22 cellular contexts compared by ENCODE assay signal in the genomic region with DNA sequence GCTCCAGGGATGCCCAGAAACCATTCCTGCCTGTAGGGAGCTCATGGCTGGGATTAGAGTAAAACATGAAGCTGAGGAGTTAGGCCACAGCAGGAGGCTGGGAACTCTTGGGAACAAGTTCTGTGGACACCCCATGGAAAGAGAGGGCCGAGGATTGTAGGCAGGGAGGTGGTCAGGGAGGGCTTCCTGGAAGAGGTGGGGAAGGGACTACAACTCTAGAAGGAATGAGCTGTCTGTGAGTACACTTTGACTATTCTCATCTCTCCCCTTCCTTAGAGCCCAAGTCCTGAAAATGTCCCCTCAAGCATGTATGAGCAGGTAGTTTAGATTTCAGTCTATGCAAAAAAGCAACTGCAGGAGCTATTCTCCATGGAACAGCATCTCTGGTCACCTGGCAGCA.
DNase-seq lines count a peak whose midpoint lies in the region; ATAC-seq and TF ChIP-seq lines count a peak whose summit lies in the region.
"Had no signal": no experiment of that assay in that cellular context is flagged by ENCODE, and none has a peak within 500 bp of the region (broad histone marks: within the 10 kb centered on the region; RNA-seq: fewer than 3 reads in every experiment).

No MANE protein-coding gene starts in this region.

- intact Hi-C loops in dorsolateral prefrontal cortex (cut with DNase I) (loop anchor here in 1 of 2 donors (2.0 to 10.0 kb wide), 3 partner anchors 67 to 489 kb away; no protein-coding TSS in a partner anchor), tibial artery (cut with DNase I; ENCODE audit: low total_unique reads) (no loop called here)

- TF ChIP-seq CTCF in NB4 (IDR thresholded peaks at IDR 0.05; ENCODE audit: low read depth, low read length) (no peak), dorsolateral prefrontal cortex (IDR thresholded peaks at IDR 0.05 in 54 of 56, conservative IDR thresholded peaks at IDR 0.05 in 2 of 56; ENCODE audit: low read depth in 1 of 56, partially characterized antibody in 56 of 56) (no peak), neutrophil (IDR thresholded peaks at IDR 0.05) (no peak), tibial artery (IDR thresholded peaks at IDR 0.05) (no peak)

- H3K36me3 Mint-ChIP-seq in activated naive CD4-positive, alpha-beta T cell treated with anti-CD3 and anti-CD28 coated beads, Interleukin-2, amount 50 U/mL, for 72 hours: no peaks in the 10 kb centered on the region
- H3K36me3 Mint-ChIP-seq: IgD-negative memory B cell; stimulated activated memory B cell treated with anti-CD40 and anti-IgM and Interleukin-4, amounts not matched to agents 10 μg/mL and 1 μg/mL and 100 μg/mL, for 72 hours had no signal

- no peak for ATAC-seq in GM21447 (IDR thresholded peaks at IDR 0.05; ENCODE audit: unreplicated experiment)
- ATAC-seq in HG03457 (IDR thresholded peaks at IDR 0.05; ENCODE audit: unreplicated experiment): no peak
- ATAC-seq in activated naive CD4-positive, alpha-beta T cell treated with anti-CD3 and anti-CD28 coated beads, Interleukin-2, amount 50 U/mL, for 72 hours: no peak
- ATAC-seq: body of pancreas; stimulated activated memory B cell treated with anti-CD40 and anti-IgM and Interleukin-4, amounts not matched to agents 10 μg/mL and 1 μg/mL and 100 μg/mL, for 72 hours had no signal

- no peak overlapping the region for H3K27ac Mint-ChIP-seq in activated naive CD4-positive, alpha-beta T cell treated with anti-CD3 and anti-CD28 coated beads, Interleukin-2, amount 50 U/mL, for 72 hours
- H3K27ac Mint-ChIP-seq: activated CD4-positive, alpha-beta memory T cell treated with anti-CD3 and anti-CD28 coated beads, Interleukin-2, amount 10 ng/mL, durations not matched to agents 7 days and 5 days; activated T-helper 1 cell treated with anti-CD3 and anti-CD28 coated beads, Interleukin-12 subunit alpha, Interleukin-12 subunit beta, Interleukin-2, Interleukin-4 antibody, amounts not matched to agents 30 ng/mL and 10 ng/mL and 1 ng/mL, durations not matched to agents 14 hours and 24 hours and 36 hours; stimulated activated memory B cell treated with anti-CD40 and anti-IgM and Interleukin-4, amounts not matched to agents 10 μg/mL and 1 μg/mL and 100 μg/mL, for 72 hours had no signal

- H3K36me3 ChIP-seq in neutrophil: no peaks in the 10 kb centered on the region
- H3K36me3 ChIP-seq in tibial artery: no peaks in the 10 kb centered on the region
- H3K36me3 ChIP-seq: adrenal gland had no signal

- H3K27me3 ChIP-seq in dorsolateral prefrontal cortex (no peaks in the 10 kb centered on the region), neutrophil (peaks cover 11% of the 10 kb centered on the region), tibial artery (no peaks in the 10 kb centered on the region)
- H3K27me3 ChIP-seq: adrenal gland, body of pancreas had no signal

- TF ChIP-seq POLR2A in NB4 (IDR thresholded peaks at IDR 0.05; ENCODE audit: extremely low read depth, insufficient read length): no peak

- H3K9me3 ChIP-seq in neutrophil: no peaks in the 10 kb centered on the region
- H3K9me3 ChIP-seq in tibial artery: no peaks in the 10 kb centered on the region
- H3K9me3 ChIP-seq: adrenal gland, body of pancreas, Caco-2 had no signal

- H3K4me3 ChIP-seq in NB4 (ENCODE audit: low read depth, low read length) (peak overlapping the region; percentile 53), dorsolateral prefrontal cortex (no peak overlapping the region), neutrophil (ENCODE audit: low read depth in 1 of 2, low read length in 1 of 2) (peak overlapping the region; percentile 4 to 13), tibial artery (no peak overlapping the region)
- H3K4me3 ChIP-seq: adrenal gland, body of pancreas had no signal

- H3K9me3 Mint-ChIP-seq in activated naive CD4-positive, alpha-beta T cell treated with anti-CD3 and anti-CD28 coated beads, Interleukin-2, amount 50 U/mL, for 72 hours: no peaks in the 10 kb centered on the region
- H3K9me3 Mint-ChIP-seq: activated CD4-positive, alpha-beta memory T cell treated with anti-CD3 and anti-CD28 coated beads, Interleukin-2, amount 10 ng/mL, durations not matched to agents 7 days and 5 days; activated T-helper 1 cell treated with anti-CD3 and anti-CD28 coated beads, Interleukin-12 subunit alpha, Interleukin-12 subunit beta, Interleukin-2, Interleukin-4 antibody, amounts not matched to agents 30 ng/mL and 10 ng/mL and 1 ng/mL, durations not matched to agents 14 hours and 24 hours and 36 hours; IgD-negative memory B cell; stimulated activated memory B cell treated with anti-CD40 and anti-IgM and Interleukin-4, amounts not matched to agents 10 μg/mL and 1 μg/mL and 100 μg/mL, for 72 hours had no signal

- DNase-seq in NB4 (ENCODE audit: low read depth) (no peak), dorsolateral prefrontal cortex (no peak), tibial artery (no peak), NCI-H1436 treated with DMSO at 0.1 percent for 48 hours (lab: John Stamatoyannopoulos, UW) (no peak)
- no peak for DNase-seq in activated naive CD4-positive, alpha-beta T cell treated with anti-CD3 and anti-CD28 coated beads, Interleukin-2, amount 50 U/mL, for 72 hours (ENCODE audit: low spot score in 2 of 2)
- DNase-seq: activated CD4-positive, alpha-beta memory T cell treated with anti-CD3 and anti-CD28 coated beads, Interleukin-2, amount 10 ng/mL, durations not matched to agents 7 days and 5 days; activated CD8-positive, alpha-beta memory T cell treated with anti-CD3 and anti-CD28 coated beads, Interleukin-2, amount 50 U/mL, for 4 hours; activated naive CD4-positive, alpha-beta T cell treated with Interleukin-2 at 50 U/mL for 16 hours; adrenal gland; body of pancreas; Caco-2; DMS53; HCEC 1CT; NCI-H82; SIG-M5 had no signal

- H3K4me1 ChIP-seq in neutrophil (ENCODE audit: control insufficient read depth in 1 of 2, insufficient read depth in 1 of 2, low read depth in 1 of 2, low read length in 1 of 2) (peaks cover 47 to 51% of the 10 kb centered on the region in 2 experiments), tibial artery (peaks cover 8 to 34% (median 17%) of the 10 kb centered on the region in 4 donors)
- H3K4me1 ChIP-seq: adrenal gland had no signal

- H3K27ac ChIP-seq in dorsolateral prefrontal cortex: peak overlapping the region in 46 of 59 donors; percentile 1 to 88 (median 70)
- H3K27ac ChIP-seq in neutrophil: peak overlapping the region; percentile 76
- H3K27ac ChIP-seq in tibial artery: peak overlapping the region; percentile 34 to 38
- H3K27ac ChIP-seq: C4-2B had no signal

Comparison
In these comparisons a context has a peak if more than half of its experiments do, and no peak if none do; other contexts are left out.
1. H3K4me3 ChIP-seq: peak in NB4 (single experiment) and neutrophil (2 of 2); none in dorsolateral prefrontal cortex (0 of 59) and tibial artery (0 of 2).
2. Peak in every context shown above with its lines, with median percentiles within 50 percentile points of each other: H3K27ac ChIP-seq.